Comparison of ENCODE assay signal across 21 cellular contexts in genomic region chr2:219664958-219665357, GRCh38. TPM values are rescaled to one million over a fixed set of nuclear protein-coding genes. Genes with fewer than 3 reads are reported as not detected.
DNase-seq lines count a peak whose midpoint lies in the region; ATAC-seq and TF ChIP-seq lines count a peak whose summit lies in the region.
"Had no signal": no experiment of that assay in that cellular context is flagged by ENCODE, and none has a peak within 500 bp of the region (broad histone marks: within the 10 kb centered on the region; RNA-seq: fewer than 3 reads in every experiment).

No MANE protein-coding gene starts in this region.

- POLR2A ChIA-PET in naive thymus-derived CD8-positive, alpha-beta T cell (lab: Charles Lee): no interaction called here

- no peak overlapping the region for H3K4me3 ChIP-seq in fibroblast of villous mesenchyme (ENCODE audit: low read depth, low read length)
- H3K4me3 ChIP-seq: GM12878 had no signal

- H3K4me3 Mint-ChIP-seq in naive thymus-derived CD8-positive, alpha-beta T cell: no peak overlapping the region
- H3K4me3 Mint-ChIP-seq: activated CD8-positive, alpha-beta memory T cell treated with anti-CD3 and anti-CD28 coated beads, Interleukin-2, amount 10 ng/mL, durations not matched to agents 7 days and 5 days; CD4-positive, alpha-beta memory T cell; IgD-negative memory B cell; memory B cell; stimulated activated memory B cell treated with anti-CD40 and anti-IgM and Interleukin-4, amounts not matched to agents 10 μg/mL and 1 μg/mL and 100 μg/mL, for 72 hours had no signal

- no peak overlapping the region for H3K27ac Mint-ChIP-seq in naive thymus-derived CD8-positive, alpha-beta T cell
- H3K27ac Mint-ChIP-seq: activated CD8-positive, alpha-beta memory T cell treated with anti-CD3 and anti-CD28 coated beads, Interleukin-2, amount 10 ng/mL, durations not matched to agents 7 days and 5 days; IgD-negative memory B cell; memory B cell; stimulated activated memory B cell treated with anti-CD40 and anti-IgM and Interleukin-4, amounts not matched to agents 10 μg/mL and 1 μg/mL and 100 μg/mL, for 72 hours had no signal

- H3K9me3 Mint-ChIP-seq in naive thymus-derived CD8-positive, alpha-beta T cell: peaks cover 0 to 21% (median 10%) of the 10 kb centered on the region in 9 donors

- peaks cover 13 to 43% (median 16%) of the 10 kb centered on the region in 5 donors for H3K27me3 Mint-ChIP-seq in naive thymus-derived CD8-positive, alpha-beta T cell

- peaks cover 0 to 10% (median 0%) of the 10 kb centered on the region in 3 donors for H3K36me3 Mint-ChIP-seq in naive thymus-derived CD8-positive, alpha-beta T cell
- H3K36me3 Mint-ChIP-seq: activated CD8-positive, alpha-beta memory T cell treated with anti-CD3 and anti-CD28 coated beads, Interleukin-2, amount 10 ng/mL, durations not matched to agents 7 days and 5 days; CD4-positive, alpha-beta memory T cell; IgD-negative memory B cell; stimulated activated memory B cell treated with anti-CD40 and anti-IgM and Interleukin-4, amounts not matched to agents 10 μg/mL and 1 μg/mL and 100 μg/mL, for 72 hours had no signal

- no peaks in the 10 kb centered on the region for H3K4me1 Mint-ChIP-seq in naive thymus-derived CD8-positive, alpha-beta T cell
- H3K4me1 Mint-ChIP-seq: activated CD8-positive, alpha-beta memory T cell treated with anti-CD3 and anti-CD28 coated beads, Interleukin-2, amount 10 ng/mL, durations not matched to agents 7 days and 5 days; CD4-positive, alpha-beta memory T cell; IgD-negative memory B cell; memory B cell; stimulated activated memory B cell treated with anti-CD40 and anti-IgM and Interleukin-4, amounts not matched to agents 10 μg/mL and 1 μg/mL and 100 μg/mL, for 72 hours had no signal

- no peak for TF ChIP-seq CTCF in fibroblast of villous mesenchyme (IDR thresholded peaks at IDR 0.05; ENCODE audit: insufficient read depth, low read depth, low read length)

- DNase-seq in AG08395 (ENCODE audit: low spot score): peak; percentile 31
- peak; percentile 74 for DNase-seq in NCI-H2171 treated with DMSO at 0.1 percent for 48 hours (lab: John Stamatoyannopoulos, UW)
- DNase-seq in fibroblast of villous mesenchyme (ENCODE audit: low read depth): peak; percentile 47
- DNase-seq in myocyte (ENCODE audit: low read depth): peak; percentile 60
- DNase-seq in naive thymus-derived CD8-positive, alpha-beta T cell: no peak
- DNase-seq in NCI-H524 (lab: John Stamatoyannopoulos, UW): no peak
- DNase-seq: activated CD8-positive, alpha-beta memory T cell treated with anti-CD3 and anti-CD28 coated beads, Interleukin-2, amount 10 ng/mL, durations not matched to agents 7 days and 5 days; CD4-positive, alpha-beta memory T cell; foreskin keratinocyte; HCEC 1CT; MV-4-11; SHP77; small intestine; trophoblast cell had no signal

- ATAC-seq in naive thymus-derived CD8-positive, alpha-beta T cell: no peak
- no peak for ATAC-seq in GM21737 (IDR thresholded peaks at IDR 0.05; ENCODE audit: unreplicated experiment)
- ATAC-seq in esophagus mucosa: no peak
- ATAC-seq: activated CD8-positive, alpha-beta memory T cell treated with anti-CD3 and anti-CD28 coated beads, Interleukin-2, amount 10 ng/mL, durations not matched to agents 7 days and 5 days; foreskin keratinocyte; GM12878; stimulated activated memory B cell treated with anti-CD40 and anti-IgM and Interleukin-4, amounts not matched to agents 10 μg/mL and 1 μg/mL and 100 μg/mL, for 72 hours had no signal

RNA-seq across cellular contexts. Expression of gene SLC4A3, which starts 37.5 kb away (rescaled TPM):
- total RNA-seq in fibroblast of villous mesenchyme (5.6 and 7.7 TPM in 2 replicates), myocyte (4.3 and 7.0 TPM in 2 replicates), esophagus mucosa (3.0 TPM)
- polyA plus RNA-seq in myocyte (2012): 9.1 TPM
- under 1 TPM; 0.19 to 0.36 TPM for total RNA-seq in naive thymus-derived CD8-positive, alpha-beta T cell
- not detected for polyA plus RNA-seq in naive thymus-derived CD8-positive, alpha-beta T cell
- total RNA-seq: activated CD8-positive, alpha-beta memory T cell treated with anti-CD3 and anti-CD28 coated beads, Interleukin-2, amount 10 ng/mL, durations not matched to agents 7 days and 5 days; CD4-positive, alpha-beta memory T cell; GM12878; T-helper 2 cell treated with Interferon-gamma antibody and Interleukin-4, amounts not matched to agents 100 ng/mL and 5 ng/mL, for 36 hours had no signal
- polyA plus RNA-seq: CD4-positive, alpha-beta memory T cell; IgD-negative memory B cell had no signal

Comparison
In these comparisons a context has a peak if more than half of its experiments do, and no peak if none do; other contexts are left out.
1. DNase-seq: peak in AG08395 (single experiment), NCI-H2171 treated with DMSO at 0.1 percent for 48 hours (single experiment), fibroblast of villous mesenchyme (single experiment) and myocyte (single experiment); none in naive thymus-derived CD8-positive, alpha-beta T cell (0 of 10) and NCI-H524 (0 of 2).